ENCODE assay signal across 19 cellular contexts in the genomic region with DNA sequence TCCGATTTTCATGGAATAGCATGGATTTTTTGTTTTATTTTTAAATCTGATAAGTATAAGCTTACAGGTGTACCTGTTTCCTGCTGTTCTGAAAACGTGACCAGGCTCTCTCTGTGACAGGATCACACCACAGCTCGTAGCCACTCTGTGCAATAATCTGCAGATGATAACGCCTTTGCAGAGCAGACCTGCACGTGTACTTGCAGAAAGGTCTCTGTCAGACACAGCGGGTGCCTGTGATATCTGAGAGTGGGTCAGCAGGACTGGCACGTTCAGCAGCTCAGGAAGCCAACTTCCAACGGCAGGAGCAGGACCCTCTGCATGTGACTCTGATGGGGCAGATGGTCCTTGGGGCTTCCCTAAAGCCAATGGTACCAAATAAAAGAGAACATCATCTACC.
"Had no signal": no experiment of that assay in that cellular context is flagged by ENCODE, and none has a peak within 500 bp of the region (broad histone marks: within the 10 kb centered on the region; RNA-seq: fewer than 3 reads in every experiment).

No MANE protein-coding gene starts in this region.

- H3K36me3 ChIP-seq: neutrophil, sigmoid colon, tibial nerve, upper lobe of right lung, vagina had no signal

- H3K4me3 ChIP-seq: coronary artery, sigmoid colon, skin epidermis, testis, tibial nerve, upper lobe of right lung, vagina had no signal

- H3K4me1 ChIP-seq: testis, tibial nerve, upper lobe of right lung had no signal

- H3K9me3 Mint-ChIP-seq: endodermal cell; nephron progenitor cell; stimulated activated naive CD8-positive, alpha-beta T cell treated with anti-CD3 and anti-CD28 coated beads, Interleukin-15, amount 100 ng/mL, for 72 hours had no signal

- ATAC-seq: naive thymus-derived CD4-positive, alpha-beta T cell; stimulated activated naive B cell treated with anti-CD40 and anti-IgM and Interleukin-4, amounts not matched to agents 10 μg/mL and 1 μg/mL and 100 μg/mL, for 72 hours; stimulated activated naive CD8-positive, alpha-beta T cell treated with anti-CD3 and anti-CD28 coated beads, Interleukin-15, amount 100 ng/mL, for 72 hours; upper lobe of right lung had no signal

- H3K4me1 Mint-ChIP-seq: stimulated activated naive B cell treated with anti-CD40 and anti-IgM and Interleukin-4, amounts not matched to agents 10 μg/mL and 1 μg/mL and 100 μg/mL, for 72 hours; stimulated activated naive CD8-positive, alpha-beta T cell treated with anti-CD3 and anti-CD28 coated beads, Interleukin-15, amount 100 ng/mL, for 72 hours had no signal

- DNase-seq: effector CD4-positive, alpha-beta T cell; endodermal cell; erythroblast; islet precursor cell; mammary epithelial cell; naive thymus-derived CD4-positive, alpha-beta T cell; nephron progenitor cell; sigmoid colon; stimulated activated CD4-positive, alpha-beta T cell treated with anti-CD3 and anti-CD28 coated beads, Interleukin-2, amount 100 ng/mL, for 24 hours; stimulated activated CD4-positive, alpha-beta T cell treated with anti-CD3 and anti-CD28 coated beads, Interleukin-4, amount 100 ng/mL, for 4 hours; stimulated activated naive B cell treated with anti-CD40 and anti-IgM and Interleukin-4, amounts not matched to agents 10 μg/mL and 1 μg/mL and 100 μg/mL, for 72 hours; stimulated activated naive CD8-positive, alpha-beta T cell treated with anti-CD3 and anti-CD28 coated beads, Interleukin-15, amount 100 ng/mL, for 72 hours; testis; upper lobe of right lung had no signal

- H3K27ac Mint-ChIP-seq: endodermal cell; naive thymus-derived CD4-positive, alpha-beta T cell; nephron progenitor cell; stimulated activated naive B cell treated with anti-CD40 and anti-IgM and Interleukin-4, amounts not matched to agents 10 μg/mL and 1 μg/mL and 100 μg/mL, for 72 hours; stimulated activated naive CD8-positive, alpha-beta T cell treated with anti-CD3 and anti-CD28 coated beads, Interleukin-15, amount 100 ng/mL, for 72 hours had no signal

- H3K4me3 Mint-ChIP-seq: endodermal cell; naive thymus-derived CD4-positive, alpha-beta T cell; nephron progenitor cell; stimulated activated naive B cell treated with anti-CD40 and anti-IgM and Interleukin-4, amounts not matched to agents 10 μg/mL and 1 μg/mL and 100 μg/mL, for 72 hours; stimulated activated naive CD8-positive, alpha-beta T cell treated with anti-CD3 and anti-CD28 coated beads, Interleukin-15, amount 100 ng/mL, for 72 hours had no signal

- H3K9me3 ChIP-seq: neutrophil, sigmoid colon, testis, tibial nerve, upper lobe of right lung, vagina had no signal

- H3K36me3 Mint-ChIP-seq: naive thymus-derived CD4-positive, alpha-beta T cell; stimulated activated naive B cell treated with anti-CD40 and anti-IgM and Interleukin-4, amounts not matched to agents 10 μg/mL and 1 μg/mL and 100 μg/mL, for 72 hours had no signal

- H3K27me3 ChIP-seq: sigmoid colon, testis, tibial nerve, vagina had no signal

- H3K27ac ChIP-seq: coronary artery, neutrophil, sigmoid colon, skin epidermis, testis, tibial nerve, upper lobe of right lung, vagina had no signal
